In the genomic region with DNA sequence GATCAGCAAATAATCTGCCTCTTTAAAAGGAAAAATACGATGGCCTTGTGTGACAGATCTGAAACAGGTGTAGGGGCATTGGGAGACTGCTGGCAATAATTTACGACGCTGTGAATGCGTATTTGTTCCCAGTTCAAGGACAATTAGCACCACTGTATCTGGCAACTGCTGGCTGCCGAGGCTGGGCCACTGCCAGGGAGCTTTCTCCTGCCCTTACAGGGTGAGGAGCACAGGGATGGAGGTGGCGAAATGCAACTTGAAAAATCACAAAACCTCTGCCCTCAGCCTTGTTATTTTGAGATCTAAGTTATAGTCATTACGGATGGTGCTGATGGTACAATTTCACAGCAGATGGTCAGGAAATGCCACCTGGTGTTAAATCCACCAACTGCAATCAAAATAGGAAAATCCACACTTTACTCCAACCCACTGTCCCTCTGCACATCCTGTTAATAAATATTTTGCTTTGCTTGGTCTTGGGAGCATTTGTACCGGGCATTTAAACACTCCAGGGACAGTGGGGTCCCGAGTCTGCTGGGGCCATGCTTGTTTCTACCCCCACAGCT, we compare ENCODE assay signal across 8 cellular contexts. TPM values are rescaled to one million over a fixed set of nuclear protein-coding genes. Genes with fewer than 3 reads are reported as not detected.
DNase-seq lines count a peak whose midpoint lies in the region; ATAC-seq and TF ChIP-seq lines count a peak whose summit lies in the region.

No MANE protein-coding gene starts in this region.

- no peak overlapping the region for H2BK20ac ChIP-seq in H9 (ENCODE audit: low read depth, low read length, poor library complexity, severe bottlenecking)

- no peaks in the 10 kb centered on the region for H3K23me2 ChIP-seq in H9 (ENCODE audit: insufficient read length, low read depth, low read length, poor library complexity, severe bottlenecking)

- no peak for TF ChIP-seq POLR2A in esophagus muscularis mucosa (IDR thresholded peaks at IDR 0.05; ENCODE audit: low read depth)

- no peak overlapping the region for H3K56ac ChIP-seq in H9 (ENCODE audit: insufficient read length, low read depth, low read length)

- H4K5ac ChIP-seq in H9 (ENCODE audit: insufficient read length, low read depth, low read length), result no peak overlapping the region

- H3K27me3 Mint-ChIP-seq in H9 (ENCODE audit: low read depth), result peaks cover 6% of the 10 kb centered on the region; the same call in 1 of the 2 replicates
- H3K27me3 Mint-ChIP-seq in effector memory CD8-positive, alpha-beta T cell, result peaks cover 10% of the 10 kb centered on the region in 2 donors

- H4K20me1 ChIP-seq in H9 (ENCODE audit: control insufficient read depth, insufficient read depth, insufficient read length), result no peaks in the 10 kb centered on the region

- H3K27ac ChIP-seq in H9 (ENCODE audit: insufficient read length, low read depth, low read length), result no peak overlapping the region
- H3K27ac ChIP-seq in esophagus muscularis mucosa (replicated peaks in 1 of 4), result peak overlapping the region in 1 of 4 donors; percentile 10

- H2AK5ac ChIP-seq in H9 (ENCODE audit: insufficient read length, low read length), result no peak overlapping the region

- no peaks in the 10 kb centered on the region for H3K27me3 ChIP-seq in H9 (ENCODE audit: insufficient read depth, low read length)
- no peaks in the 10 kb centered on the region for H3K27me3 ChIP-seq in esophagus muscularis mucosa

- H3K14ac ChIP-seq in H9 (ENCODE audit: insufficient read depth, low read length), result no peak overlapping the region

- no peak overlapping the region for H2AFZ ChIP-seq in H9 (ENCODE audit: low read length)

- no peak overlapping the region for H3T11ph ChIP-seq in H9 (ENCODE audit: low read length)

- H2BK120ac ChIP-seq in H9 (ENCODE audit: low read depth, low read length, poor library complexity, severe bottlenecking), result no peak overlapping the region

- H3K79me1 ChIP-seq in H9 (ENCODE audit: insufficient read depth, low read depth, low read length, poor library complexity, severe bottlenecking), result no peaks in the 10 kb centered on the region

- H3K9me3 Mint-ChIP-seq in H9, result no peaks in the 10 kb centered on the region
- H3K9me3 Mint-ChIP-seq in effector memory CD8-positive, alpha-beta T cell, result no peaks in the 10 kb centered on the region

- H3K9ac ChIP-seq in H9 (ENCODE audit: extremely low read depth, insufficient read length, low read length), result no peak overlapping the region

- H3K23ac ChIP-seq in H9 (ENCODE audit: insufficient read length, low read depth, low read length), result no peak overlapping the region

- no peak overlapping the region for H2BK15ac ChIP-seq in H9 (ENCODE audit: low read depth, low read length)

- no peak for TF ChIP-seq EP300 in esophagus muscularis mucosa (IDR thresholded peaks at IDR 0.05)

- DNase-seq in H9 (no peak), NCI-H774 (lab: John Stamatoyannopoulos, UW) (peak; percentile 12), esophagus muscularis mucosa (ENCODE audit: extremely low spot score) (no peak), pons (ENCODE audit: low spot score) (peak; percentile 84), putamen (ENCODE audit: low spot score) (no peak), mesenteric fat pad (ENCODE audit: low spot score) (no peak)
- DNase-seq in activated CD4-positive, alpha-beta T cell treated with anti-CD3 and anti-CD28 coated beads for 48 hours, result no peak
- DNase-seq in effector memory CD8-positive, alpha-beta T cell, result no peak

- no peaks in the 10 kb centered on the region for H3K36me3 ChIP-seq in esophagus muscularis mucosa

- no peak overlapping the region for H2BK5ac ChIP-seq in H9 (ENCODE audit: insufficient read length, low read length)

- intact Hi-C loops in esophagus muscularis mucosa (cut with DNase I), result loop anchor here (10.0 kb wide), 1 partner anchor 1149 kb away; no protein-coding TSS in a partner anchor

- no peak overlapping the region for H3K4me3 Mint-ChIP-seq in H9
- no peak overlapping the region for H3K4me3 Mint-ChIP-seq in effector memory CD8-positive, alpha-beta T cell

- H3K36me3 Mint-ChIP-seq in H9 (ENCODE audit: insufficient read depth in 1 of 3, low read depth in 3 of 3), result no peaks in the 10 kb centered on the region
- no peaks in the 10 kb centered on the region for H3K36me3 Mint-ChIP-seq in effector memory CD8-positive, alpha-beta T cell (ENCODE audit: insufficient read depth)

- TF ChIP-seq CTCF in H9 (conservative IDR thresholded peaks at IDR 0.05) (peak; percentile 39; the same call in 2 of the 3 replicates), esophagus muscularis mucosa (IDR thresholded peaks at IDR 0.05) (peak in 2 of 3 experiments; percentile 33 to 42)

- ATAC-seq in effector memory CD8-positive, alpha-beta T cell (replicated peaks), result no peak

- H3K18ac ChIP-seq in H9 (ENCODE audit: insufficient read length, low read depth, low read length), result no peak overlapping the region

- H4K8ac ChIP-seq in H9 (replicated peaks; ENCODE audit: insufficient read length, low read depth, low read length), result no peak overlapping the region

- no peak overlapping the region for H3K4ac ChIP-seq in H9 (ENCODE audit: low read depth, low read length)

- H3K9me3 ChIP-seq in H9 (ENCODE audit: control insufficient read depth, low read depth, low read length) (no peaks in the 10 kb centered on the region), esophagus muscularis mucosa (no peaks in the 10 kb centered on the region)

- H2BK12ac ChIP-seq in H9 (ENCODE audit: insufficient read length, low read depth, low read length), result no peak overlapping the region

- 0 out of 7 replicates have a peak overlapping the region, but pooled peaks of 1 of the 3 experiments have one; percentile 42 for H3K27ac Mint-ChIP-seq in H9
- H3K27ac Mint-ChIP-seq in effector memory CD8-positive, alpha-beta T cell, result peak overlapping the region in 1 of 2 donors; percentile 44

- H3K4me3 ChIP-seq in esophagus muscularis mucosa, result no peak overlapping the region

- H3K4me1 Mint-ChIP-seq in H9, result peaks cover 25 to 26% of the 10 kb centered on the region in 2 experiments
- no peaks in the 10 kb centered on the region for H3K4me1 Mint-ChIP-seq in effector memory CD8-positive, alpha-beta T cell (ENCODE audit: low read depth in 2 of 2)

- H3K4me1 ChIP-seq in H9 (ENCODE audit: insufficient read depth, low read length) (no peaks in the 10 kb centered on the region), esophagus muscularis mucosa (peaks cover 3 to 25% (median 19%) of the 10 kb centered on the region in 4 donors)

- WGBS in H9 (ENCODE audit: extremely low coverage, insufficient read length, low lambda C conversion rate), result no CpG with 5 or more reads among the region's 9 CpGs
- 69% methylated on average over 9 of the region's 9 CpGs for WGBS in esophagus muscularis mucosa

- no peak overlapping the region for H3K4me2 ChIP-seq in H9 (ENCODE audit: insufficient read depth, insufficient read length, low read length)

- H3K79me2 ChIP-seq in H9 (ENCODE audit: insufficient read depth, low read length), result no peaks in the 10 kb centered on the region

- no peak overlapping the region for H4K91ac ChIP-seq in H9 (ENCODE audit: insufficient read length, low read depth, low read length)

RNA-seq across cellular contexts. Expression of a gene that starts 6.4 kb away (rescaled TPM):
- 0.28 and 0.44 TPM in 2 replicates for total RNA-seq in H9 (2021)
- under 1 TPM; 0.33 to 0.45 (median 0.38) TPM for total RNA-seq in esophagus muscularis mucosa
- total RNA-seq in mesenteric fat pad, result 0.61 TPM

RNA-seq across cellular contexts. Expression of a gene that starts 20.9 kb away (rescaled TPM):
- total RNA-seq in H9 (2021) (38.1 and 40.0 TPM in 2 replicates), esophagus muscularis mucosa (10 to 100 TPM; 55.2 to 77.2 (median 63.7) TPM), mesenteric fat pad (24.5 TPM)

Comparison
In these comparisons a context has a peak if more than half of its experiments do, and no peak if none do; other contexts are left out.
1. DNase-seq: peak in NCI-H774 (single experiment) and pons (single experiment); none in H9 (single experiment), esophagus muscularis mucosa (single experiment), putamen (single experiment), activated CD4-positive, alpha-beta T cell treated with anti-CD3 and anti-CD28 coated beads for 48 hours (single experiment), effector memory CD8-positive, alpha-beta T cell (0 of 3) and mesenteric fat pad (single experiment).